In the genomic region with DNA sequence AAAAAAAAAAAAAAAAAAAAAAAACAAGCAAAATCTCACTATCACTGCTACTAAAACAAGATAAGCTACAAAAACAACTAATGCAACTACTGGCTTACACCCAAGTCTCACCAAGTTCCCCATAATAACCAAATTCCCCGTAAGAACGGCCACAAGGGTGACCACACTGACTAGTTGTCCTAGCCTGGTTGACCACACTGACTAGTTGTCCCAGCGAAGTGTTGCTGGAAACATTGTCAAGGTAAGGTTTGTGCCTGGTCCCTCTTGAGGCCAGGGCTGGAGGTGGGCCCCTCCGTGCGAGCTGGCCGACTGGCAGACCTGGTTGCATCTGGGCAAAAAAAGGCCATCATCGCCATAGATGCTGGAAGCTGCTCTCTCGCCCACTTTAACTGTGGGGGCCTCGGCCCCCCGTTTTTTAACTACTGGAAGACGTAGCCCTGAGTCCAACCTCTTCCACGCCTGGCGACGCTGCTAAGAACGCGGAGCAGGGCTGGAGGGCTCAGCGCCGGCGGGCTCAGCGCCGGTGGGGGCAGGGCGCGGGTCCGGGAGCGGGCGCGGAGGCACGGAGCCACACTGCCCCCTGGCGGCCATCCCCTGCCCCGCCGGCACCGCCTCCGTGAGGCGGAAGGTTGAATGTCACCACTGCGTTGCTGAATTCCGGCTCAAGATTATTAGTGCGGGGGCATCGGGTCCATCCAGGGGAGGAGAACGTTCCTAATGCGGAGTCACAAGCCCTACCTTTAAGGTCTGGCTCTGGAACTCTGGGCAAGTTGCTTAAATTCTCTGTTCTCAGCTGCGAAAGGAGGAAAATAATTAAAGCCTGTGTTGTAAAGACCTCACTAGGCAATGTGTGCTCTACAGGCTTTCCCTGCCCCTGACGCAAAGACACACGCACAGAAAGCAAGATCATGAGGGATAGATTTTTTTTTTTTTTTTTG, we compare ENCODE assay signal across 1 cellular context.
TF ChIP-seq lines count a peak whose summit lies in the region.

No MANE protein-coding gene starts in this region.

TF ChIP-seq in HepG2, 621 proteins besides CTCF, POLR2A, EP300 and RAD21 (continued from another document and continues in another):
- TF ChIP-seq, protein P1, sequence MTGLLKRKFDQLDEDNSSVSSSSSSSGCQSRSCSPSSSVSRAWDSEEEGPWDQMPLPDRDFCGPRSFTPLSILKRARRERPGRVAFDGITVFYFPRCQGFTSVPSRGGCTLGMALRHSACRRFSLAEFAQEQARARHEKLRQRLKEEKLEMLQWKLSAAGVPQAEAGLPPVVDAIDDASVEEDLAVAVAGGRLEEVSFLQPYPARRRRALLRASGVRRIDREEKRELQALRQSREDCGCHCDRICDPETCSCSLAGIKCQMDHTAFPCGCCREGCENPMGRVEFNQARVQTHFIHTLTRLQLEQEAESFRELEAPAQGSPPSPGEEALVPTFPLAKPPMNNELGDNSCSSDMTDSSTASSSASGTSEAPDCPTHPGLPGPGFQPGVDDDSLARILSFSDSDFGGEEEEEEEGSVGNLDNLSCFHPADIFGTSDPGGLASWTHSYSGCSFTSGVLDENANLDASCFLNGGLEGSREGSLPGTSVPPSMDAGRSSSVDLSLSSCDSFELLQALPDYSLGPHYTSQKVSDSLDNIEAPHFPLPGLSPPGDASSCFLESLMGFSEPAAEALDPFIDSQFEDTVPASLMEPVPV (CRISPR knock-in tag; IDR thresholded peaks at IDR 0.05), result no peak
- no peak for TF ChIP-seq CCDC6 (CRISPR knock-in tag; IDR thresholded peaks at IDR 0.05)
- TF ChIP-seq ZNF773 (CRISPR knock-in tag; IDR thresholded peaks at IDR 0.05; ENCODE audit: borderline replicate concordance), result no peak
- TF ChIP-seq ZNF234 (CRISPR knock-in tag; conservative IDR thresholded peaks at IDR 0.05), result no peak
- no peak for TF ChIP-seq NFE2 (CRISPR knock-in tag; IDR thresholded peaks at IDR 0.05)
- no peak for TF ChIP-seq ZNF264 (CRISPR knock-in tag; IDR thresholded peaks at IDR 0.05)
- TF ChIP-seq ZNF768 (CRISPR knock-in tag; IDR thresholded peaks at IDR 0.05), result peak; percentile 54; the same call in 1 of the 2 replicates
- TF ChIP-seq IKZF1 (IDR thresholded peaks at IDR 0.05), result no peak
- no peak for TF ChIP-seq REPIN1 (CRISPR knock-in tag; IDR thresholded peaks at IDR 0.05; ENCODE audit: borderline replicate concordance, low read depth)
- TF ChIP-seq ZNF335 (CRISPR knock-in tag; IDR thresholded peaks at IDR 0.05), result no peak
- TF ChIP-seq, protein P2, sequence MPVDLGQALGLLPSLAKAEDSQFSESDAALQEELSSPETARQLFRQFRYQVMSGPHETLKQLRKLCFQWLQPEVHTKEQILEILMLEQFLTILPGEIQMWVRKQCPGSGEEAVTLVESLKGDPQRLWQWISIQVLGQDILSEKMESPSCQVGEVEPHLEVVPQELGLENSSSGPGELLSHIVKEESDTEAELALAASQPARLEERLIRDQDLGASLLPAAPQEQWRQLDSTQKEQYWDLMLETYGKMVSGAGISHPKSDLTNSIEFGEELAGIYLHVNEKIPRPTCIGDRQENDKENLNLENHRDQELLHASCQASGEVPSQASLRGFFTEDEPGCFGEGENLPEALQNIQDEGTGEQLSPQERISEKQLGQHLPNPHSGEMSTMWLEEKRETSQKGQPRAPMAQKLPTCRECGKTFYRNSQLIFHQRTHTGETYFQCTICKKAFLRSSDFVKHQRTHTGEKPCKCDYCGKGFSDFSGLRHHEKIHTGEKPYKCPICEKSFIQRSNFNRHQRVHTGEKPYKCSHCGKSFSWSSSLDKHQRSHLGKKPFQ (CRISPR knock-in tag; IDR thresholded peaks at IDR 0.05; ENCODE audit: insufficient replicate concordance), result no peak
- no peak for TF ChIP-seq ZNF605 (CRISPR knock-in tag; IDR thresholded peaks at IDR 0.05)
- TF ChIP-seq ZNF792 (CRISPR knock-in tag; IDR thresholded peaks at IDR 0.05), result 0 out of 2 replicates have a peak, but pooled peaks have one; percentile 50
- TF ChIP-seq ZNF260 (CRISPR knock-in tag; IDR thresholded peaks at IDR 0.05; ENCODE audit: borderline replicate concordance, low read depth), result no peak
- TF ChIP-seq RORA (CRISPR knock-in tag; IDR thresholded peaks at IDR 0.05), result no peak
- TF ChIP-seq ZNF703 (CRISPR knock-in tag; IDR thresholded peaks at IDR 0.05; ENCODE audit: borderline replicate concordance), result no peak
- no peak for TF ChIP-seq ZFP37 (CRISPR knock-in tag; IDR thresholded peaks at IDR 0.05; ENCODE audit: borderline replicate concordance)
- no peak for TF ChIP-seq ZFP82 (CRISPR knock-in tag; IDR thresholded peaks at IDR 0.05; ENCODE audit: borderline replicate concordance)
- no peak for TF ChIP-seq ZEB1 (IDR thresholded peaks at IDR 0.05; ENCODE audit: insufficient replicate concordance, low read depth)
- no peak for TF ChIP-seq MLLT10 (CRISPR knock-in tag; IDR thresholded peaks at IDR 0.05)
- no peak for TF ChIP-seq SRSF4 (IDR thresholded peaks at IDR 0.05; ENCODE audit: low read depth, low read length, poor library complexity, severe bottlenecking)
- TF ChIP-seq, protein P3, sequence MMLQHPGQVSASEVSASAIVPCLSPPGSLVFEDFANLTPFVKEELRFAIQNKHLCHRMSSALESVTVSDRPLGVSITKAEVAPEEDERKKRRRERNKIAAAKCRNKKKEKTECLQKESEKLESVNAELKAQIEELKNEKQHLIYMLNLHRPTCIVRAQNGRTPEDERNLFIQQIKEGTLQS (CRISPR knock-in tag; IDR thresholded peaks at IDR 0.05), result no peak
- TF ChIP-seq, protein P4, sequence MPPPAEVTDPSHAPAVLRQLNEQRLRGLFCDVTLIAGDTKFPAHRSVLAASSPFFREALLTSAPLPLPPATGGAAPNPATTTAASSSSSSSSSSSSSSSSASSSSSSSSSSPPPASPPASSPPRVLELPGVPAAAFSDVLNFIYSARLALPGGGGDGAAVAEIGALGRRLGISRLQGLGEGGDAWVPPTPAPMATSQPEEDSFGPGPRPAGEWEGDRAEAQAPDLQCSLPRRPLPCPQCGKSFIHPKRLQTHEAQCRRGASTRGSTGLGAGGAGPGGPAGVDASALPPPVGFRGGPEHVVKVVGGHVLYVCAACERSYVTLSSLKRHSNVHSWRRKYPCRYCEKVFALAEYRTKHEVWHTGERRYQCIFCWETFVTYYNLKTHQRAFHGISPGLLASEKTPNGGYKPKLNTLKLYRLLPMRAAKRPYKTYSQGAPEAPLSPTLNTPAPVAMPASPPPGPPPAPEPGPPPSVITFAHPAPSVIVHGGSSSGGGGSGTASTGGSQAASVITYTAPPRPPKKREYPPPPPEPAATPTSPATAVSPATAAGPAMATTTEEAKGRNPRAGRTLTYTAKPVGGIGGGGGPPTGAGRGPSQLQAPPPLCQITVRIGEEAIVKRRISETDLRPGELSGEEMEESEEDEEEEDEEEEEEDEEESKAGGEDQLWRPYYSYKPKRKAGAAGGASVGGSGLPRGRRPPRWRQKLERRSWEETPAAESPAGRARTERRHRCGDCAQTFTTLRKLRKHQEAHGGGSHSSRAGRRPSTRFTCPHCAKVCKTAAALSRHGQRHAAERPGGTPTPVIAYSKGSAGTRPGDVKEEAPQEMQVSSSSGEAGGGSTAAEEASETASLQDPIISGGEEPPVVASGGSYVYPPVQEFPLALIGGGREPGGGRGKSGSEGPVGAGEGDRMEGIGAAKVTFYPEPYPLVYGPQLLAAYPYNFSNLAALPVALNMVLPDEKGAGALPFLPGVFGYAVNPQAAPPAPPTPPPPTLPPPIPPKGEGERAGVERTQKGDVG (CRISPR knock-in tag; IDR thresholded peaks at IDR 0.05; ENCODE audit: borderline replicate concordance), result no peak
- TF ChIP-seq MAF1 (CRISPR knock-in tag; IDR thresholded peaks at IDR 0.05; ENCODE audit: borderline replicate concordance), result no peak
- 0 out of 2 replicates have a peak, but pooled peaks have one; percentile 40 for TF ChIP-seq ZNF709 (CRISPR knock-in tag; IDR thresholded peaks at IDR 0.05)
- TF ChIP-seq TRIM24 (CRISPR knock-in tag; IDR thresholded peaks at IDR 0.05), result no peak
- TF ChIP-seq SUZ12 (IDR thresholded peaks at IDR 0.05; ENCODE audit: low read depth, low read length), result no peak
- TF ChIP-seq POLR2G (IDR thresholded peaks at IDR 0.05; ENCODE audit: low read depth, low read length), result no peak
- TF ChIP-seq, protein P5, sequence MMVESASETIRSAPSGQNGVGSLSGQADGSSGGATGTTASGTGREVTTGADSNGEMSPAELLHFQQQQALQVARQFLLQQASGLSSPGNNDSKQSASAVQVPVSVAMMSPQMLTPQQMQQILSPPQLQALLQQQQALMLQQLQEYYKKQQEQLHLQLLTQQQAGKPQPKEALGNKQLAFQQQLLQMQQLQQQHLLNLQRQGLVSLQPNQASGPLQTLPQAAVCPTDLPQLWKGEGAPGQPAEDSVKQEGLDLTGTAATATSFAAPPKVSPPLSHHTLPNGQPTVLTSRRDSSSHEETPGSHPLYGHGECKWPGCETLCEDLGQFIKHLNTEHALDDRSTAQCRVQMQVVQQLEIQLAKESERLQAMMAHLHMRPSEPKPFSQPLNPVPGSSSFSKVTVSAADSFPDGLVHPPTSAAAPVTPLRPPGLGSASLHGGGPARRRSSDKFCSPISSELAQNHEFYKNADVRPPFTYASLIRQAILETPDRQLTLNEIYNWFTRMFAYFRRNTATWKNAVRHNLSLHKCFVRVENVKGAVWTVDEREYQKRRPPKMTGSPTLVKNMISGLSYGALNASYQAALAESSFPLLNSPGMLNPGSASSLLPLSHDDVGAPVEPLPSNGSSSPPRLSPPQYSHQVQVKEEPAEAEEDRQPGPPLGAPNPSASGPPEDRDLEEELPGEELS (CRISPR knock-in tag; IDR thresholded peaks at IDR 0.05), result no peak
- no peak for TF ChIP-seq SOX13 (IDR thresholded peaks at IDR 0.05)
- TF ChIP-seq SOX13 (CRISPR knock-in tag; conservative IDR thresholded peaks at IDR 0.05 in 1 of 2, IDR thresholded peaks at IDR 0.05 in 1 of 2), result peak in 1 of 2 experiments; percentile 26; a peak in 2 of 4 replicates
- TF ChIP-seq GATAD1 (CRISPR knock-in tag; IDR thresholded peaks at IDR 0.05), result peak; percentile 34; the same call in 1 of the 2 replicates
- no peak for TF ChIP-seq KLF11 (CRISPR knock-in tag; IDR thresholded peaks at IDR 0.05)
- peak; percentile 75; the same call in 1 of the 2 replicates for TF ChIP-seq ZSCAN29 (CRISPR knock-in tag; conservative IDR thresholded peaks at IDR 0.05)
- no peak for TF ChIP-seq ZNF850 (CRISPR knock-in tag; conservative IDR thresholded peaks at IDR 0.05)
- no peak; the same call in 1 of the 2 replicates for TF ChIP-seq KAT8 (CRISPR knock-in tag; IDR thresholded peaks at IDR 0.05)
- TF ChIP-seq RFX5 (IDR thresholded peaks at IDR 0.05; ENCODE audit: low read depth, low read length), result no peak
- TF ChIP-seq, protein P6, sequence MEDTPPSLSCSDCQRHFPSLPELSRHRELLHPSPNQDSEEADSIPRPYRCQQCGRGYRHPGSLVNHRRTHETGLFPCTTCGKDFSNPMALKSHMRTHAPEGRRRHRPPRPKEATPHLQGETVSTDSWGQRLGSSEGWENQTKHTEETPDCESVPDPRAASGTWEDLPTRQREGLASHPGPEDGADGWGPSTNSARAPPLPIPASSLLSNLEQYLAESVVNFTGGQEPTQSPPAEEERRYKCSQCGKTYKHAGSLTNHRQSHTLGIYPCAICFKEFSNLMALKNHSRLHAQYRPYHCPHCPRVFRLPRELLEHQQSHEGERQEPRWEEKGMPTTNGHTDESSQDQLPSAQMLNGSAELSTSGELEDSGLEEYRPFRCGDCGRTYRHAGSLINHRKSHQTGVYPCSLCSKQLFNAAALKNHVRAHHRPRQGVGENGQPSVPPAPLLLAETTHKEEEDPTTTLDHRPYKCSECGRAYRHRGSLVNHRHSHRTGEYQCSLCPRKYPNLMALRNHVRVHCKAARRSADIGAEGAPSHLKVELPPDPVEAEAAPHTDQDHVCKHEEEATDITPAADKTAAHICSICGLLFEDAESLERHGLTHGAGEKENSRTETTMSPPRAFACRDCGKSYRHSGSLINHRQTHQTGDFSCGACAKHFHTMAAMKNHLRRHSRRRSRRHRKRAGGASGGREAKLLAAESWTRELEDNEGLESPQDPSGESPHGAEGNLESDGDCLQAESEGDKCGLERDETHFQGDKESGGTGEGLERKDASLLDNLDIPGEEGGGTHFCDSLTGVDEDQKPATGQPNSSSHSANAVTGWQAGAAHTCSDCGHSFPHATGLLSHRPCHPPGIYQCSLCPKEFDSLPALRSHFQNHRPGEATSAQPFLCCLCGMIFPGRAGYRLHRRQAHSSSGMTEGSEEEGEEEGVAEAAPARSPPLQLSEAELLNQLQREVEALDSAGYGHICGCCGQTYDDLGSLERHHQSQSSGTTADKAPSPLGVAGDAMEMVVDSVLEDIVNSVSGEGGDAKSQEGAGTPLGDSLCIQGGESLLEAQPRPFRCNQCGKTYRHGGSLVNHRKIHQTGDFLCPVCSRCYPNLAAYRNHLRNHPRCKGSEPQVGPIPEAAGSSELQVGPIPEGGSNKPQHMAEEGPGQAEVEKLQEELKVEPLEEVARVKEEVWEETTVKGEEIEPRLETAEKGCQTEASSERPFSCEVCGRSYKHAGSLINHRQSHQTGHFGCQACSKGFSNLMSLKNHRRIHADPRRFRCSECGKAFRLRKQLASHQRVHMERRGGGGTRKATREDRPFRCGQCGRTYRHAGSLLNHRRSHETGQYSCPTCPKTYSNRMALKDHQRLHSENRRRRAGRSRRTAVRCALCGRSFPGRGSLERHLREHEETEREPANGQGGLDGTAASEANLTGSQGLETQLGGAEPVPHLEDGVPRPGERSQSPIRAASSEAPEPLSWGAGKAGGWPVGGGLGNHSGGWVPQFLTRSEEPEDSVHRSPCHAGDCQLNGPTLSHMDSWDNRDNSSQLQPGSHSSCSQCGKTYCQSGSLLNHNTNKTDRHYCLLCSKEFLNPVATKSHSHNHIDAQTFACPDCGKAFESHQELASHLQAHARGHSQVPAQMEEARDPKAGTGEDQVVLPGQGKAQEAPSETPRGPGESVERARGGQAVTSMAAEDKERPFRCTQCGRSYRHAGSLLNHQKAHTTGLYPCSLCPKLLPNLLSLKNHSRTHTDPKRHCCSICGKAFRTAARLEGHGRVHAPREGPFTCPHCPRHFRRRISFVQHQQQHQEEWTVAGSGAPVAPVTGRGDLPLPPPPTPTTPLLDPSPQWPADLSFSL (CRISPR knock-in tag; IDR thresholded peaks at IDR 0.05), result no peak
